ENCODE assay signal across 26 cellular contexts in genomic region chr11:3773180-3773579, GRCh38.
"Had no signal": no experiment of that assay in that cellular context is flagged by ENCODE, and none has a peak within 500 bp of the region (broad histone marks: within the 10 kb centered on the region; RNA-seq: fewer than 3 reads in every experiment).

No MANE protein-coding gene starts in this region.

- H3K27ac ChIP-seq: neutrophil, ovary, parathyroid adenoma, psoas muscle, right lobe of liver, sigmoid colon, stomach, thoracic aorta, thyroid gland, tibial nerve, upper lobe of left lung, vagina had no signal

- DNase-seq: nephron progenitor cell; nucleus accumbens; ovary; posterior cingulate gyrus; psoas muscle; right cardiac atrium; right lobe of liver; sigmoid colon; small intestine; stimulated activated CD4-positive, alpha-beta T cell treated with anti-CD3 and anti-CD28 coated beads, Interleukin-15, amount 100 ng/mL, for 24 hours; stimulated activated CD4-positive, alpha-beta T cell treated with anti-CD3 and anti-CD28 coated beads, Interleukin-2, amount 100 ng/mL, for 24 hours; stimulated activated CD4-positive, alpha-beta T cell treated with anti-CD3 and anti-CD28 coated beads, Interleukin-2, amount 100 ng/mL, for 48 hours; stimulated activated CD4-positive, alpha-beta T cell treated with anti-CD3 and anti-CD28 coated beads, Interleukin-4, amount 100 ng/mL, for 24 hours; stimulated activated naive B cell treated with anti-CD40 and anti-IgM and Interleukin-4, amounts not matched to agents 10 μg/mL and 1 μg/mL and 100 μg/mL, for 72 hours; stimulated activated naive CD4-positive, alpha-beta T cell treated with Interleukin-2 at 50 U/mL for 16 hours; stomach; thyroid gland; trophoblast cell; upper lobe of left lung had no signal

- H3K9ac ChIP-seq: parathyroid adenoma had no signal

- H2AFZ ChIP-seq: parathyroid adenoma had no signal

- H3K36me3 ChIP-seq: ovary had no signal

- H3K4me1 ChIP-seq: parathyroid adenoma, right lobe of liver, sigmoid colon, thyroid gland, tibial nerve, upper lobe of left lung, vagina had no signal

- H3K79me2 ChIP-seq: parathyroid adenoma had no signal

- H3K4me3 ChIP-seq: ovary, psoas muscle, right lobe of liver, sigmoid colon, stomach, thoracic aorta, thyroid gland, tibial nerve, upper lobe of left lung, vagina had no signal

- H3K9me3 ChIP-seq: neutrophil, ovary, psoas muscle, right lobe of liver, sigmoid colon, stomach, thoracic aorta, thyroid gland, tibial nerve, upper lobe of left lung, vagina had no signal

- ATAC-seq: natural killer cell treated with Interleukin-12 subunit alpha and Interleukin-12 subunit beta and Interleukin-15 and Interleukin-18, amount 100 ng/mL, for 72 hours; psoas muscle; right cardiac atrium; right lobe of liver; stimulated activated effector memory CD8-positive, alpha-beta T cell treated with anti-CD3 and anti-CD28 coated beads, Interleukin-12 subunit alpha, Interleukin-12 subunit beta, amount 100 ng/mL, for 72 hours; stimulated activated naive B cell treated with anti-CD40 and anti-IgM and Interleukin-4, amounts not matched to agents 10 μg/mL and 1 μg/mL and 100 μg/mL, for 72 hours had no signal

- H3K27me3 ChIP-seq: neutrophil, ovary, right lobe of liver, sigmoid colon, stomach, thyroid gland, tibial nerve, upper lobe of left lung, vagina had no signal
